In the genomic region with DNA sequence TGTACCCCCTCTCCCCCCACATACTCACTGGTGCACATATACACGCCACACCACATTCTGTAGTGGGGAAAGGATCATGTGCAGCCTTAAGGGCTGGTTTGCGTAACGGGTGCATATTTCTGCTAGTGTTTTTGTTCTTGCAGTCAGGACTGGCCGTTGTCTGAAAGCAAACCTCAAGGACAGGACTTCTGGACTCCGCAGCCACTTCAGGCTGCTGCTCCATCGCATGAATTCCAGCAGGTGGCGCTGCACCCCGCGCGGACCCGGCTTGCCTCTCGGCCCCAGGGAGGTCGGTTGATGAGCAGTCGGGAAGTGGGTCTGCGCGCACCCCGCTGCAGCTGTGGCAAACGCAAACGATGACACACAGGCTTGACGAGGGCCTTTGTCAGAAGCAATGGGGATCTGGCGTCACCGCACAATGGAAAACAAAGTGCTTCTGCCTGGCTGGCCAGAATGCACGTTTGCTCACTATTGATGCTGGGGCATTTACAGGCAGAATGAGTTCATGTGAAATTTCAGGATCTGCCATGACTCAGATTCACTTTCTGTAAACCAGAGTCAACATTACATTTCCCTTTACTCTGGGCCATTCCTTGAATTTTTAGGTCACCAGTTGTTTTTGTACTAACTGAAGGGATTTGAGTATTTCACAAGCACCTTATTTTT, we compare ENCODE assay signal across 8 cellular contexts.
A peak's percentile ranks its signal among the peaks of the same experiment; 100 is the strongest.
DNase-seq lines count a peak whose midpoint lies in the region; ATAC-seq lines count a peak whose summit lies in the region.

No MANE protein-coding gene starts in this region.

- ATAC-seq in GM18907 (IDR thresholded peaks at IDR 0.05; ENCODE audit: unreplicated experiment), result peak; percentile 97
- peak; percentile 90 for ATAC-seq in HG03159 (IDR thresholded peaks at IDR 0.05; ENCODE audit: unreplicated experiment)
- peak; percentile 99 to 100 for ATAC-seq in activated CD4-positive, CD25-positive, alpha-beta regulatory T cell treated with anti-CD3 and anti-CD28 coated beads, Interleukin-2, amount 50 U/mL, for 24 hours

- DNase-seq in AG08396 (ENCODE audit: low spot score) (peak; percentile 89), NCI-H226 (peak; percentile 92), islet precursor cell (peak; percentile 99)
- DNase-seq in central memory CD4-positive, alpha-beta T cell, result peak; percentile 83
- peak; percentile 90 to 95 (median 91) for DNase-seq in stimulated activated CD4-positive, alpha-beta T cell treated with anti-CD3 and anti-CD28 coated beads, Interleukin-12 subunit alpha, Interleukin-12 subunit beta, amount 100 ng/mL, for 48 hours (ENCODE audit: low read depth in 2 of 3, low spot score in 1 of 3)

Comparison
In these comparisons a context has a peak if more than half of its experiments do, and no peak if none do; other contexts are left out.
1. Peak in every context shown above with its lines: DNase-seq and ATAC-seq.